ENCODE assay signal across 19 cellular contexts in genomic region chr3:66144792-66145733, GRCh38.
DNase-seq lines count a peak whose midpoint lies in the region; ATAC-seq, FAIRE-seq and TF ChIP-seq lines count a peak whose summit lies in the region.
"Had no signal": no experiment of that assay in that cellular context is flagged by ENCODE, and none has a peak within 500 bp of the region (broad histone marks: within the 10 kb centered on the region; RNA-seq: fewer than 3 reads in every experiment).

No MANE protein-coding gene starts in this region.

- H4K20me1 ChIP-seq in PC-3 (ENCODE audit: low read length) (no peaks in the 10 kb centered on the region), endothelial cell of umbilical vein (replicated peaks; ENCODE audit: control insufficient read depth, extremely low read depth, insufficient read depth, low read length) (no peaks in the 10 kb centered on the region)

- H3K9me3 Mint-ChIP-seq in nephron progenitor cell = no peaks in the 10 kb centered on the region
- H3K9me3 Mint-ChIP-seq: activated CD4-positive, alpha-beta memory T cell treated with anti-CD3 and anti-CD28 coated beads for 36 hours; activated T-cell treated with anti-CD3 and anti-CD28 coated beads, Interleukin-2, amount 50 U/mL, for 4 hours; memory B cell; neural crest cell had no signal

- H3K36me3 ChIP-seq in PC-3 (ENCODE audit: low read depth, low read length) (no peaks in the 10 kb centered on the region), endothelial cell of umbilical vein (ENCODE audit: control insufficient read depth in 2 of 2, extremely low read depth in 1 of 2, insufficient read depth in 2 of 2, low read length in 2 of 2) (no peaks in the 10 kb centered on the region), colonic mucosa (no peaks in the 10 kb centered on the region), psoas muscle (ENCODE audit: insufficient read depth in 1 of 2, low read depth in 1 of 2) (no peaks in the 10 kb centered on the region)
- H3K36me3 ChIP-seq: suprapubic skin had no signal

- TF ChIP-seq CTCF in PC-3 (conservative IDR thresholded peaks at IDR 0.05; ENCODE audit: low read depth, low read length) = no peak
- no peak for TF ChIP-seq CTCF in endothelial cell of umbilical vein (IDR thresholded peaks at IDR 0.05; ENCODE audit: extremely low read depth in 1 of 2, insufficient read depth in 1 of 2, low read depth in 1 of 2, low read length in 2 of 2)
- no peak for TF ChIP-seq CTCF in nephron progenitor cell (IDR thresholded peaks at IDR 0.05)
- no peak for TF ChIP-seq CTCF in colonic mucosa (IDR thresholded peaks at IDR 0.05)
- TF ChIP-seq CTCF in psoas muscle (IDR thresholded peaks at IDR 0.05) = no peak

- CTCF ChIA-PET in PC-3 (lab: Charles Lee) (no interaction called here), endothelial cell of umbilical vein (lab: Charles Lee) (interaction anchor here (0.7 kb wide), 1 partner anchor 9 kb away, joined by 3 read pairs; no protein-coding TSS in a partner anchor)

- FAIRE-seq in endothelial cell of umbilical vein (lab: Jason Lieb, UNC) = no peak

- 0 out of 2 replicates have a peak overlapping the region, but pooled peaks have one; percentile 14 for H3K4me2 ChIP-seq in PC-3 (ENCODE audit: low read length)
- no peak overlapping the region for H3K4me2 ChIP-seq in endothelial cell of umbilical vein (ENCODE audit: insufficient read depth, low read length)

- H3K27me3 ChIP-seq in PC-3 (ENCODE audit: low read length) (no peaks in the 10 kb centered on the region), endothelial cell of umbilical vein (ENCODE audit: control insufficient read depth in 2 of 2, insufficient read depth in 2 of 2, low read length in 2 of 2) (peaks cover 0 to 6% of the 10 kb centered on the region in 2 experiments), colonic mucosa (no peaks in the 10 kb centered on the region), psoas muscle (ENCODE audit: insufficient read depth in 3 of 3, low read length in 2 of 3) (no peaks in the 10 kb centered on the region)
- H3K27me3 ChIP-seq: suprapubic skin had no signal

- H3K9ac ChIP-seq in PC-3 (ENCODE audit: low read length) (no peak overlapping the region), endothelial cell of umbilical vein (replicated peaks; ENCODE audit: extremely low read depth, insufficient read depth, low read length) (no peak overlapping the region), colonic mucosa (ENCODE audit: low read depth in 2 of 2, low read length in 2 of 2) (no peak overlapping the region)

- BruUV-seq in PC-3 (replicated peaks; lab: Mats Ljungman, UMichigan) = no TSS peak
- no TSS peak for BruUV-seq in endothelial cell of umbilical vein (replicated peaks; lab: Mats Ljungman, UMichigan)

- TF ChIP-seq POLR2A in endothelial cell of umbilical vein (IDR thresholded peaks at IDR 0.05; ENCODE audit: low read depth, low read length) = no peak

- ATAC-seq in PC-3 = peak; percentile 70
- ATAC-seq in GM19023 (IDR thresholded peaks at IDR 0.05; ENCODE audit: unreplicated experiment) = no peak
- no peak for ATAC-seq in psoas muscle
- ATAC-seq: activated T-cell treated with anti-CD3 and anti-CD28 coated beads, Interleukin-2, amount 50 U/mL, for 4 hours; right cardiac atrium had no signal

- dilution Hi-C loops in endothelial cell of umbilical vein (cut with MboI; ENCODE audit: extremely low pct_ligation_motif_present, low sequenced_read_pairs) = no loop called here

- DNase-seq in ELR (ENCODE audit: low read depth) = peak; percentile 64
- DNase-seq in PC-3 = peak; percentile 36
- no peak for DNase-seq in endothelial cell of umbilical vein (ENCODE audit: low read depth, low spot score)
- no peak for DNase-seq in nephron progenitor cell
- no peak for DNase-seq in colonic mucosa
- DNase-seq in psoas muscle = no peak
- no peak for DNase-seq in NCI-H82 (lab: John Stamatoyannopoulos, UW)
- DNase-seq: activated CD4-positive, alpha-beta memory T cell treated with anti-CD3 and anti-CD28 coated beads for 36 hours; activated T-cell treated with anti-CD3 and anti-CD28 coated beads, Interleukin-2, amount 50 U/mL, for 4 hours; central memory CD4-positive, alpha-beta T cell; KG1; NCI-H446; right cardiac atrium had no signal

- no peak overlapping the region for H3K27ac ChIP-seq in PC-3 (ENCODE audit: low read length)
- H3K27ac ChIP-seq in endothelial cell of umbilical vein (ENCODE audit: insufficient read depth, low read depth, low read length) = no peak overlapping the region
- no peak overlapping the region for H3K27ac ChIP-seq in colonic mucosa
- H3K27ac ChIP-seq in psoas muscle = no peak overlapping the region
- H3K27ac ChIP-seq: C4-2B, suprapubic skin had no signal

- POLR2A ChIA-PET in PC-3 (lab: Charles Lee; ENCODE audit: unreplicated experiment) = no interaction called here
- POLR2A ChIA-PET in endothelial cell of umbilical vein (lab: Charles Lee) = no interaction called here

- H3K9me2 ChIP-seq in PC-3 (replicated peaks; ENCODE audit: low read length) = no peaks in the 10 kb centered on the region

- WGBS in psoas muscle, 3 donors = 32 to 52% (median 40%) methylated on average over 4 of the region's 4 CpGs

- no peak overlapping the region for H3K4me3 Mint-ChIP-seq in nephron progenitor cell
- H3K4me3 Mint-ChIP-seq: activated CD4-positive, alpha-beta memory T cell treated with anti-CD3 and anti-CD28 coated beads for 36 hours; activated naive CD8-positive, alpha-beta T cell; activated T-cell treated with anti-CD3 and anti-CD28 coated beads, Interleukin-2, amount 50 U/mL, for 4 hours; memory B cell; neural crest cell had no signal

- H3F3A ChIP-seq in PC-3 (ENCODE audit: low read length, unreplicated experiment) = no peaks in the 10 kb centered on the region

- H3K9me1 ChIP-seq in endothelial cell of umbilical vein (replicated peaks; ENCODE audit: control insufficient read depth, extremely low read depth, insufficient read depth, low read length) = no peaks in the 10 kb centered on the region

- peaks cover 14% of the 10 kb centered on the region for H3K4me1 ChIP-seq in PC-3 (ENCODE audit: insufficient read depth, low read length)
- H3K4me1 ChIP-seq in endothelial cell of umbilical vein (ENCODE audit: control insufficient read depth, extremely low read depth, insufficient read depth, low read length) = no peaks in the 10 kb centered on the region
- no peaks in the 10 kb centered on the region for H3K4me1 ChIP-seq in colonic mucosa
- no peaks in the 10 kb centered on the region for H3K4me1 ChIP-seq in psoas muscle
- H3K4me1 ChIP-seq: suprapubic skin had no signal

- intact Hi-C loops in PC-3 (cut with micrococcal nuclease) (no loop called here), endothelial cell of umbilical vein (cut with micrococcal nuclease) (no loop called here), colonic mucosa (cut with DNase I) (no loop called here), psoas muscle (cut with DNase I) (no loop called here)

- no peaks in the 10 kb centered on the region for H3K36me3 Mint-ChIP-seq in nephron progenitor cell (ENCODE audit: low read depth)
- H3K36me3 Mint-ChIP-seq: activated CD4-positive, alpha-beta memory T cell treated with anti-CD3 and anti-CD28 coated beads for 36 hours; activated naive CD8-positive, alpha-beta T cell; memory B cell had no signal

- H3K27ac Mint-ChIP-seq in nephron progenitor cell = peak overlapping the region; percentile 33
- H3K27ac Mint-ChIP-seq: activated CD4-positive, alpha-beta memory T cell treated with anti-CD3 and anti-CD28 coated beads for 36 hours; activated naive CD8-positive, alpha-beta T cell; memory B cell had no signal

- no peak overlapping the region for H2AFZ ChIP-seq in PC-3 (ENCODE audit: low read length)
- no peak overlapping the region for H2AFZ ChIP-seq in endothelial cell of umbilical vein (ENCODE audit: low read depth, low read length)

- peaks cover 19% of the 10 kb centered on the region for H3K4me1 Mint-ChIP-seq in nephron progenitor cell
- H3K4me1 Mint-ChIP-seq: memory B cell had no signal

- H3K27me3 Mint-ChIP-seq in nephron progenitor cell (ENCODE audit: low read depth, poor library complexity) = peaks cover 9% of the 10 kb centered on the region

- no peaks in the 10 kb centered on the region for H3K9me3 ChIP-seq in PC-3 (ENCODE audit: low read length)
- no peaks in the 10 kb centered on the region for H3K9me3 ChIP-seq in endothelial cell of umbilical vein (replicated peaks; ENCODE audit: control insufficient read depth, insufficient read depth, low read length)
- H3K9me3 ChIP-seq in colonic mucosa = no peaks in the 10 kb centered on the region
- H3K9me3 ChIP-seq in psoas muscle = no peaks in the 10 kb centered on the region
- H3K9me3 ChIP-seq: suprapubic skin had no signal

- no peaks in the 10 kb centered on the region for H3K79me2 ChIP-seq in PC-3 (ENCODE audit: low read length)
- H3K79me2 ChIP-seq in endothelial cell of umbilical vein (ENCODE audit: control insufficient read depth, insufficient read depth, low read length) = no peaks in the 10 kb centered on the region

- no peak overlapping the region for H3K4me3 ChIP-seq in PC-3 (ENCODE audit: low read length)
- H3K4me3 ChIP-seq in endothelial cell of umbilical vein (replicated peaks in 1 of 3; ENCODE audit: insufficient read depth in 1 of 3, low read depth in 1 of 3, low read length in 3 of 3) = no peak overlapping the region
- H3K4me3 ChIP-seq in colonic mucosa = no peak overlapping the region
- H3K4me3 ChIP-seq in psoas muscle = no peak overlapping the region
- H3K4me3 ChIP-seq: suprapubic skin had no signal

TF ChIP-seq in endothelial cell of umbilical vein, 7 proteins besides CTCF, POLR2A, EP300 and RAD21:
- TF ChIP-seq, protein P1, sequence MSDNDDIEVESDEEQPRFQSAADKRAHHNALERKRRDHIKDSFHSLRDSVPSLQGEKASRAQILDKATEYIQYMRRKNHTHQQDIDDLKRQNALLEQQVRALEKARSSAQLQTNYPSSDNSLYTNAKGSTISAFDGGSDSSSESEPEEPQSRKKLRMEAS (IDR thresholded peaks at IDR 0.05; ENCODE audit: insufficient read depth, insufficient read length) = no peak
- TF ChIP-seq GATA2 (IDR thresholded peaks at IDR 0.05; ENCODE audit: insufficient read depth, insufficient read length, low read depth, low read length) (no peak), FOS (IDR thresholded peaks at IDR 0.05; ENCODE audit: borderline replicate concordance, insufficient read depth, low read length) (peak; percentile 8), JUN (IDR thresholded peaks at IDR 0.05; ENCODE audit: borderline replicate concordance, insufficient read depth, insufficient read length, low read depth) (no peak), EZH2 (IDR thresholded peaks at IDR 0.05; ENCODE audit: borderline replicate concordance, low read depth, low read length, severe bottlenecking) (no peak), POLR2AphosphoS5 (IDR thresholded peaks at IDR 0.05; ENCODE audit: insufficient read depth, low read depth, low read length) (no peak)

Comparison
In these comparisons a context has a peak if more than half of its experiments do, and no peak if none do; other contexts are left out.
1. DNase-seq: peak in ELR (single experiment) and PC-3 (single experiment); none in endothelial cell of umbilical vein (single experiment), nephron progenitor cell (single experiment), colonic mucosa (single experiment), psoas muscle (0 of 2) and NCI-H82 (single experiment).